Comparison of ENCODE assay signal across 22 cellular contexts in the genomic region with DNA sequence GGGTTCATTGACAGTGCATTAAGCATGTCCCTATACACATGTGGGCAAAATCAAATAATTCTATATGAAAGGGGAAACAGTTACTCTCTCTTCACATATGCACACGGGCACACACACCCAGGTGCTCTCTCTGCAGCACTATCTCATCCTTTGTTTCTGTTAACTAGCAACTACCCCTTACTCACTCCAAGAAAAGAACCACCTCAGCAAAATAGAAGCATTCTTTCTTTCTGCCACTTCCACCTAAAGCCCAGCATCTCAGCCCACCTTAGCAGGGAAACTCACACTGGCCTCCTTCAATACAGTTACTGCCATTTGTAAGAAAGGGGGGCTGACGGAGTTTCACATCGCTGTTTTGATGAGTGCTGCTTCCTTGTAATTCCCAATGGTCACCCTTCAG.
"Had no signal": no experiment of that assay in that cellular context is flagged by ENCODE, and none has a peak within 500 bp of the region (broad histone marks: within the 10 kb centered on the region; RNA-seq: fewer than 3 reads in every experiment).

No MANE protein-coding gene starts in this region.

- H3K9me3 ChIP-seq: colonic mucosa, esophagus muscularis mucosa, gastrocnemius medialis, heart right ventricle, neutrophil, stomach, thoracic aorta had no signal

- H3K27ac ChIP-seq: colonic mucosa, epithelial cell of prostate, esophagus muscularis mucosa, gastrocnemius medialis, heart right ventricle, neutrophil, skin epidermis, stomach, thoracic aorta had no signal

- H3K4me3 ChIP-seq: colonic mucosa, esophagus muscularis mucosa, gastrocnemius medialis, heart right ventricle, skin epidermis, stomach, thoracic aorta had no signal

- H3K27me3 ChIP-seq: colonic mucosa, esophagus muscularis mucosa, gastrocnemius medialis, heart right ventricle, neutrophil, stomach had no signal

- H3K9me3 Mint-ChIP-seq: naive thymus-derived CD8-positive, alpha-beta T cell had no signal

- H3K4me1 ChIP-seq: colonic mucosa, esophagus muscularis mucosa, gastrocnemius medialis had no signal

- H3K4me3 Mint-ChIP-seq: naive thymus-derived CD8-positive, alpha-beta T cell had no signal

- DNase-seq: colonic mucosa; effector memory CD4-positive, alpha-beta T cell; gastrocnemius medialis; heart right ventricle; hypothalamus; kidney glomerular epithelial cell; mammary epithelial cell; naive thymus-derived CD8-positive, alpha-beta T cell; posterior cingulate gyrus; stimulated activated CD4-positive, alpha-beta T cell treated with anti-CD3 and anti-CD28 coated beads, Interleukin-4, amount 100 ng/mL, for 4 hours; stimulated activated naive CD4-positive, alpha-beta T cell; substantia nigra; trophoblast cell had no signal

- ATAC-seq: gastrocnemius medialis; heart right ventricle; naive thymus-derived CD8-positive, alpha-beta T cell; sciatic nerve had no signal

- H3K36me3 ChIP-seq: colonic mucosa, esophagus muscularis mucosa, gastrocnemius medialis, heart right ventricle, neutrophil, stomach, thoracic aorta had no signal

- FAIRE-seq: endometrium, islet of Langerhans had no signal
